35 cellular contexts compared by ENCODE assay signal in the genomic region with DNA sequence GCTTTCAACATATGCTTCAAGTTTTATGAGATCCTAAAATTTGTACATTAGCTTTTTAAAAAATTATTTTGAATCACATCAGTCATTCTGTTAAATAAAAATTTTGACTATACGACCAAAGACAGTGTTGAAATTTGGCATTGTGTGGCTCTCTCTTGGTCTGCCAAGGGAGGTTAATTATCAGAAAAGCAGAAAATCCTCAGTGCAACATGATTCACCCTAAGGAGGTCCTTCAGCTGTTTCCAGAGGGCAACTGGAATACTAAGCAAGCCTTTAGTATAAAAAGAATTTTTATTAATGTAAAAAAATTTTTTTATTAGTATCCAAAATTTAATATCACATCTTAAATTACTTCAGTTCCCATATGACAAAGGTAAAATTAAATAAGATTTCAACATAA. TPM values are rescaled to one million over a fixed set of nuclear protein-coding genes. Genes with fewer than 3 reads are reported as not detected.
"Had no signal": no experiment of that assay in that cellular context is flagged by ENCODE, and none has a peak within 500 bp of the region (broad histone marks: within the 10 kb centered on the region; RNA-seq: fewer than 3 reads in every experiment).

No MANE protein-coding gene starts in this region.

- H3K4me3 Mint-ChIP-seq: natural killer cell; nephron; neural progenitor cell; stimulated activated memory B cell treated with anti-CD40 and anti-IgM and Interleukin-4, amounts not matched to agents 10 μg/mL and 1 μg/mL and 100 μg/mL, for 72 hours; stimulated activated naive CD8-positive, alpha-beta T cell treated with anti-CD3 and anti-CD28 coated beads, Interleukin-15, amount 100 ng/mL, for 72 hours had no signal

- H3K27ac Mint-ChIP-seq: natural killer cell; nephron; neural progenitor cell; progenitor cell of endocrine pancreas; stimulated activated memory B cell treated with anti-CD40 and anti-IgM and Interleukin-4, amounts not matched to agents 10 μg/mL and 1 μg/mL and 100 μg/mL, for 72 hours; stimulated activated naive CD8-positive, alpha-beta T cell treated with anti-CD3 and anti-CD28 coated beads, Interleukin-15, amount 100 ng/mL, for 72 hours had no signal

- H3K9me3 Mint-ChIP-seq: natural killer cell had no signal

- H3K27me3 Mint-ChIP-seq: progenitor cell of endocrine pancreas; stimulated activated memory B cell treated with anti-CD40 and anti-IgM and Interleukin-4, amounts not matched to agents 10 μg/mL and 1 μg/mL and 100 μg/mL, for 72 hours had no signal

- H3K36me3 Mint-ChIP-seq: natural killer cell, neural progenitor cell had no signal

- DNase-seq: natural killer cell; occipital lobe; ovary; posterior cingulate gyrus; psoas muscle; right cardiac atrium; right lobe of liver; sigmoid colon; spleen; stimulated activated CD4-positive, alpha-beta T cell treated with anti-CD3 and anti-CD28 coated beads, Interleukin-12 subunit alpha, Interleukin-12 subunit beta, amount 100 ng/mL, for 4 hours; stimulated activated CD4-positive, alpha-beta T cell treated with anti-CD3 and anti-CD28 coated beads, Interleukin-1b, Interleukin-23, amount 100 ng/mL, for 48 hours; stimulated activated CD4-positive, alpha-beta T cell treated with anti-CD3 and anti-CD28 coated beads, Interleukin-4, amount 100 ng/mL, for 1 hour; stimulated activated CD4-positive, alpha-beta T cell treated with anti-CD3 and anti-CD28 coated beads, Interleukin-4, amount 100 ng/mL, for 4 hours; stimulated activated CD8-positive, alpha-beta memory T cell treated with anti-CD3 and anti-CD28 coated beads, Interleukin-4, amount 100 ng/mL, for 48 hours; stimulated activated naive CD4-positive, alpha-beta T cell; stimulated activated naive CD8-positive, alpha-beta T cell treated with anti-CD3 and anti-CD28 coated beads, Interleukin-15, amount 100 ng/mL, for 72 hours; stimulated activated naive CD8-positive, alpha-beta T cell treated with anti-CD3 and anti-CD28 coated beads, Interleukin-15, Interleukin-2, amounts not matched to agents 100 U/mL and 50 U/mL, for 24 hours; substantia nigra; testis; tibial artery; transverse colon; upper lobe of left lung had no signal

- FAIRE-seq: urothelium cell line had no signal

- ATAC-seq: natural killer cell; psoas muscle; right cardiac atrium; right lobe of liver; stimulated activated memory B cell treated with anti-CD40 and anti-IgM and Interleukin-4, amounts not matched to agents 10 μg/mL and 1 μg/mL and 100 μg/mL, for 72 hours; stimulated activated naive CD8-positive, alpha-beta T cell treated with anti-CD3 and anti-CD28 coated beads, Interleukin-15, amount 100 ng/mL, for 72 hours; stimulated activated naive CD8-positive, alpha-beta T cell treated with anti-CD3 and anti-CD28 coated beads, Interleukin-15, Interleukin-2, amounts not matched to agents 100 U/mL and 50 U/mL, for 24 hours had no signal

- H3K4me1 Mint-ChIP-seq: nephron, neural progenitor cell had no signal

RNA-seq across cellular contexts. Expression of gene TMEM244, which starts 23.1 kb away (rescaled TPM):
- total RNA-seq: natural killer cell, osteoblast, ovary, progenitor cell of endocrine pancreas, psoas muscle, renal cortical epithelial cell, right cardiac atrium, right lobe of liver, sigmoid colon, smooth muscle cell, spleen, suprapubic skin, testis, transverse colon, upper lobe of left lung, ureter, vagina had no signal
- polyA plus RNA-seq: neural cell, ovary, psoas muscle, right cardiac atrium, sigmoid colon, smooth muscle cell, spleen, thymus had no signal
